10 cellular contexts compared by ENCODE assay signal in the genomic region with DNA sequence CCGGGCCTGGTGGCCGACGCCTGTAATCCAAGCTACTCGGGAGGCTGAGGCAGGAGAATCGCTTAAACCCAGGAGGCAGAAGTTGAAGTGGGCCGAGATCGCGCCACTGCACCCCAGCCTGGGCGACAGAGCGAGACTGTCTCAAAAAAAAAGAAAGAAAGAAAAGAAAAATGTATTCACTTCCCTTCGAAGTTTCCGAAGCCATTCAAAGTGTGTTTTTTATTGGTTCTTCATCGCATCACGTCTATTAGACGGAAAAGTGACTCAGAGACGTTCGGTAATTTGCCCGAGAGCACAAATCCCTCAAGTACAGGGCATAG. TPM values are rescaled to one million over a fixed set of nuclear protein-coding genes. Genes with fewer than 3 reads are reported as not detected.
DNase-seq lines count a peak whose midpoint lies in the region; ATAC-seq, FAIRE-seq and TF ChIP-seq lines count a peak whose summit lies in the region.
"Not testable (repeated sequence)": the region's sequence is repeated elsewhere in the genome, so short reads cannot be mapped to it uniquely, and the experiment has no call there.
"Had no signal": no experiment of that assay in that cellular context is flagged by ENCODE, and none has a peak within 500 bp of the region (broad histone marks: within the 10 kb centered on the region; RNA-seq: fewer than 3 reads in every experiment).

No MANE protein-coding gene starts in this region.

- intact Hi-C loops in dendritic cell treated with granulocyte-macrophage colony-stimulating factor and Interleukin-4, amounts not matched to agents 40 ng/mL and 50 ng/mL, for 4 days (cut with micrococcal nuclease) = not testable (repeated sequence)
- intact Hi-C loops in right cardiac atrium (cut with DNase I) = loop anchor here in 1 of 4 donors (10.0 kb wide), 1 partner anchor 734 kb away; the partner anchor contains the start of gene TTLL11
- intact Hi-C loops in naive thymus-derived CD4-positive, alpha-beta T cell (cut with micrococcal nuclease) = loop anchor here (1.0 to 10.0 kb wide), 13 partner anchors 13 to 1103 kb away; partner anchors contain the start of genes MRRF (in 2 of the 2), RBM18 (in 2 of the 2), RC3H2 (in 2 of the 2) and STRBP (in 2 of the 2)

- H3K36me3 ChIP-seq in H7 (replicated peaks; ENCODE audit: control insufficient read depth, insufficient read depth, low read length); smooth muscle cell (ENCODE audit: low read depth): not testable (repeated sequence)
- peaks cover 0 to 28% (median 0%) of the 10 kb centered on the region in 3 experiments for H3K36me3 ChIP-seq in naive thymus-derived CD4-positive, alpha-beta T cell (ENCODE audit: control insufficient read depth in 2 of 3, insufficient read depth in 3 of 3, low read length in 3 of 3)

- H3K27ac ChIP-seq in A549 (peak overlapping the region; percentile 98 to 99), RWPE1 (peak overlapping the region; percentile 96), right cardiac atrium (ENCODE audit: low read length) (peak overlapping the region; percentile 28), smooth muscle cell (ENCODE audit: low read depth) (peak overlapping the region; percentile 68)
- peak overlapping the region; percentile 99 for H3K27ac ChIP-seq in naive thymus-derived CD4-positive, alpha-beta T cell (ENCODE audit: low read depth, low read length)

- POLR2A ChIA-PET in A549 (lab: Yijun Ruan, JAX) = interaction anchor here (0.6 to 1.5 kb wide), 5 partner anchors 9 to 1853 kb away, joined by 3 to 6 read pairs (median 4); partner anchors contain the start of genes RABGAP1 and RC3H2
- POLR2A ChIA-PET in RWPE1 (lab: Yijun Ruan, JAX; ENCODE audit: low non-redundant PET) = not testable (repeated sequence)
- POLR2A ChIA-PET in naive thymus-derived CD4-positive, alpha-beta T cell (lab: Charles Lee) = interaction anchor here (1.2 to 4.8 kb wide), 8 partner anchors 9 to 112 kb away, joined by 3 to 50 read pairs (median 8); partner anchors contain the start of genes RABGAP1, RC3H2 and ZBTB6

- not testable (repeated sequence) for TF ChIP-seq CTCF in A549 (IDR thresholded peaks at IDR 0.05); RWPE1 (conservative IDR thresholded peaks at IDR 0.05; ENCODE audit: low read depth); smooth muscle cell (IDR thresholded peaks at IDR 0.05; ENCODE audit: borderline replicate concordance, insufficient read depth, poor library complexity, severe bottlenecking)

- TF ChIP-seq EP300 in A549 (IDR thresholded peaks at IDR 0.05) = not testable (repeated sequence)

- 64% methylated on average over 18 of the region's 18 CpGs for WGBS in A549 (ENCODE audit: missing lambda C conversion rate)
- 72% methylated on average over 18 of the region's 18 CpGs for WGBS in right cardiac atrium
- 74% methylated on average over 18 of the region's 18 CpGs for WGBS in smooth muscle cell (ENCODE audit: low lambda C conversion rate)

- not testable (repeated sequence) for H3K9me3 ChIP-seq in A549; right cardiac atrium (ENCODE audit: control insufficient read depth, low read length); naive thymus-derived CD4-positive, alpha-beta T cell (ENCODE audit: control insufficient read depth in 2 of 3, low read length in 3 of 3); smooth muscle cell (replicated peaks; ENCODE audit: low read depth)

- peaks cover 40% of the 10 kb centered on the region for H3K4me1 Mint-ChIP-seq in activated naive CD4-positive, alpha-beta T cell treated with anti-CD3 and anti-CD28 coated beads, Interleukin-2, amount 10 ng/mL, durations not matched to agents 7 days and 5 days
- peaks cover 18% of the 10 kb centered on the region for H3K4me1 Mint-ChIP-seq in dendritic cell treated with granulocyte-macrophage colony-stimulating factor and Interleukin-4, amounts not matched to agents 40 ng/mL and 50 ng/mL, for 4 days (ENCODE audit: low read depth)
- peaks cover 18 to 42% (median 33%) of the 10 kb centered on the region in 7 donors for H3K4me1 Mint-ChIP-seq in naive thymus-derived CD4-positive, alpha-beta T cell

- H3K27ac Mint-ChIP-seq in activated naive CD4-positive, alpha-beta T cell treated with anti-CD3 and anti-CD28 coated beads, Interleukin-2, amount 10 ng/mL, durations not matched to agents 7 days and 5 days = peak overlapping the region; percentile 95
- peak overlapping the region; percentile 98 for H3K27ac Mint-ChIP-seq in dendritic cell treated with granulocyte-macrophage colony-stimulating factor and Interleukin-4, amounts not matched to agents 40 ng/mL and 50 ng/mL, for 4 days
- H3K27ac Mint-ChIP-seq in naive thymus-derived CD4-positive, alpha-beta T cell = peak overlapping the region; percentile 92 to 98 (median 98)

- H3K4me2 ChIP-seq in A549 (peak overlapping the region; percentile 81), smooth muscle cell (peak overlapping the region; percentile 100)

- not testable (repeated sequence) for TF ChIP-seq POLR2A in A549 (IDR thresholded peaks at IDR 0.05; ENCODE audit: low read length)

- H3K4me1 ChIP-seq in A549 (peaks cover 25% of the 10 kb centered on the region), smooth muscle cell (ENCODE audit: low read depth) (peaks cover 10% of the 10 kb centered on the region)
- not testable (repeated sequence) for H3K4me1 ChIP-seq in right cardiac atrium (ENCODE audit: control insufficient read depth, insufficient read depth, low read length)
- H3K4me1 ChIP-seq in naive thymus-derived CD4-positive, alpha-beta T cell (ENCODE audit: control insufficient read depth in 2 of 2, insufficient read depth in 2 of 2, low read length in 2 of 2) = peaks cover 9 to 11% of the 10 kb centered on the region in 2 donors

- not testable (repeated sequence) for DNase-seq in A549 (ENCODE audit: low read depth in 1 of 2, low spot score in 1 of 2); H7; RWPE1 (ENCODE audit: low spot score); activated naive CD4-positive, alpha-beta T cell treated with anti-CD3 and anti-CD28 coated beads, Interleukin-2, amount 10 ng/mL, durations not matched to agents 7 days and 5 days; right cardiac atrium; naive thymus-derived CD4-positive, alpha-beta T cell; smooth muscle cell (lab: John Stamatoyannopoulos, UW; ENCODE audit: unreplicated experiment)

- not testable (repeated sequence) for H3K9me3 Mint-ChIP-seq in activated naive CD4-positive, alpha-beta T cell treated with anti-CD3 and anti-CD28 coated beads, Interleukin-2, amount 10 ng/mL, durations not matched to agents 7 days and 5 days; dendritic cell treated with granulocyte-macrophage colony-stimulating factor and Interleukin-4, amounts not matched to agents 40 ng/mL and 50 ng/mL, for 4 days; naive thymus-derived CD4-positive, alpha-beta T cell

- H3K27me3 ChIP-seq in H7 (ENCODE audit: control insufficient read depth, insufficient read depth, low read length); right cardiac atrium (ENCODE audit: control insufficient read depth, insufficient read depth); naive thymus-derived CD4-positive, alpha-beta T cell (ENCODE audit: control insufficient read depth in 2 of 2, insufficient read depth in 2 of 2, low read length in 2 of 2); smooth muscle cell (ENCODE audit: low read depth): not testable (repeated sequence)

- not testable (repeated sequence) for ATAC-seq in A549; right cardiac atrium; naive thymus-derived CD4-positive, alpha-beta T cell

- H3K4me3 ChIP-seq in A549 (peak overlapping the region; percentile 94), H7 (ENCODE audit: insufficient read depth, low read depth, low read length) (peak overlapping the region; percentile 100), right cardiac atrium (ENCODE audit: low read length) (peak overlapping the region; percentile 97), smooth muscle cell (peak overlapping the region; percentile 94)
- peak overlapping the region; percentile 97 for H3K4me3 ChIP-seq in naive thymus-derived CD4-positive, alpha-beta T cell (ENCODE audit: low read length)

- TF ChIP-seq RAD21 in A549 (conservative IDR thresholded peaks at IDR 0.05 in 1 of 2, IDR thresholded peaks at IDR 0.05 in 1 of 2) = not testable (repeated sequence)

- CTCF ChIA-PET in A549 (lab: Yijun Ruan, JAX) = not testable (repeated sequence)
- CTCF ChIA-PET in RWPE1 (lab: Yijun Ruan, JAX) = interaction anchor here (1.2 kb wide), 1 partner anchor 1279 kb away, joined by 4 read pairs; no protein-coding TSS in a partner anchor
- CTCF ChIA-PET in activated naive CD4-positive, alpha-beta T cell treated with anti-CD3 and anti-CD28 coated beads, Interleukin-2, amount 10 ng/mL, durations not matched to agents 7 days and 5 days (lab: Charles Lee) = interaction anchor here (0.8 to 1.4 kb wide), 2 partner anchors 9 to 18 kb away, joined by 3 read pairs; no protein-coding TSS in a partner anchor
- CTCF ChIA-PET in naive thymus-derived CD4-positive, alpha-beta T cell (lab: Charles Lee) = interaction anchor here (0.7 to 1.9 kb wide), 3 partner anchors 12 to 61 kb away, joined by 3 to 9 read pairs (median 4); no protein-coding TSS in a partner anchor

- peak overlapping the region; percentile 99 for H3K4me3 Mint-ChIP-seq in activated naive CD4-positive, alpha-beta T cell treated with anti-CD3 and anti-CD28 coated beads, Interleukin-2, amount 10 ng/mL, durations not matched to agents 7 days and 5 days
- H3K4me3 Mint-ChIP-seq in dendritic cell treated with granulocyte-macrophage colony-stimulating factor and Interleukin-4, amounts not matched to agents 40 ng/mL and 50 ng/mL, for 4 days = peak overlapping the region; percentile 95
- H3K4me3 Mint-ChIP-seq in naive thymus-derived CD4-positive, alpha-beta T cell = peak overlapping the region; percentile 97 to 100 (median 99)

- H3K27me3 Mint-ChIP-seq in activated naive CD4-positive, alpha-beta T cell treated with anti-CD3 and anti-CD28 coated beads, Interleukin-2, amount 10 ng/mL, durations not matched to agents 7 days and 5 days; dendritic cell treated with granulocyte-macrophage colony-stimulating factor and Interleukin-4, amounts not matched to agents 40 ng/mL and 50 ng/mL, for 4 days; naive thymus-derived CD4-positive, alpha-beta T cell: not testable (repeated sequence)

- H3K9ac ChIP-seq in smooth muscle cell (ENCODE audit: low read depth) = peak overlapping the region; percentile 85

- H4K20me1 ChIP-seq in smooth muscle cell (ENCODE audit: low read depth) = peaks cover 29% of the 10 kb centered on the region

- peaks cover 36% of the 10 kb centered on the region for H3K79me2 ChIP-seq in smooth muscle cell (ENCODE audit: low read depth)

- peak overlapping the region; percentile 89 for H2AFZ ChIP-seq in smooth muscle cell (ENCODE audit: low read depth)

- not testable (repeated sequence) for FAIRE-seq in A549 (lab: Jason Lieb, UNC)

- not testable (repeated sequence) for H3F3A ChIP-seq in smooth muscle cell (ENCODE audit: low read depth)

- H3K36me3 Mint-ChIP-seq in activated naive CD4-positive, alpha-beta T cell treated with anti-CD3 and anti-CD28 coated beads, Interleukin-2, amount 10 ng/mL, durations not matched to agents 7 days and 5 days = peaks cover 17% of the 10 kb centered on the region
- peaks cover 35% of the 10 kb centered on the region for H3K36me3 Mint-ChIP-seq in dendritic cell treated with granulocyte-macrophage colony-stimulating factor and Interleukin-4, amounts not matched to agents 40 ng/mL and 50 ng/mL, for 4 days (ENCODE audit: low read depth)
- H3K36me3 Mint-ChIP-seq in naive thymus-derived CD4-positive, alpha-beta T cell = peaks cover 0 to 14% (median 4%) of the 10 kb centered on the region in 5 donors

RNA-seq across cellular contexts. Expression of gene PDCL, which starts 0.5 kb away (rescaled TPM):
- polyA plus RNA-seq in A549 (2011; rRNA removed) (14.2 and 18.8 TPM in 2 replicates), A549 (2017; fragmentation: RNase III; extraction: RNeasy Plus Mini Kit Qiagen cat#74134 plus additional on column Dnase treatment) (21.1 to 28.1 TPM (median 25.8 TPM) in 3 replicates), right cardiac atrium (6.4 TPM), smooth muscle cell (14.9 and 18.3 TPM in 2 replicates)
- 9.0 and 11.4 TPM in 2 replicates for polyA plus RNA-seq in A549 (2012; cell fraction: cytosol; rRNA removed)
- polyA plus RNA-seq in A549 (2012; cell fraction: nucleus; rRNA removed) = 3.9 and 5.0 TPM in 2 replicates
- polyA minus RNA-seq in A549 (2011; rRNA and poly(A)+ RNA removed) = 27.1 and 30.5 TPM in 2 replicates
- 18.7 and 24.6 TPM in 2 replicates for total RNA-seq in H7 (2014; rRNA removed; shearing (Covaris generic))
- total RNA-seq in right cardiac atrium (10 to 100 TPM in 2 of 4 donors, 1 to 10 TPM in 2; 8.6 to 11.6 (median 10.4) TPM), smooth muscle cell (24.2 and 30.2 TPM in 2 replicates)
- 10 to 100 TPM; 13.6 to 25.8 (median 18.1) TPM for total RNA-seq in naive thymus-derived CD4-positive, alpha-beta T cell
- polyA plus RNA-seq in naive thymus-derived CD4-positive, alpha-beta T cell = 10 to 100 TPM in 1 of 2 donors, 1 to 10 TPM in 1; 8.8 to 10.5 TPM

RNA-seq across cellular contexts. Expression of gene OR1K1, which starts 29.0 kb away (rescaled TPM):
- not detected in 2 replicates for polyA plus RNA-seq in A549 (2011; rRNA removed)
- not detected in 2 replicates for polyA plus RNA-seq in A549 (2012; cell fraction: cytosol; rRNA removed)
- not detected in 2 replicates for polyA plus RNA-seq in A549 (2012; cell fraction: nucleus; rRNA removed)
- polyA plus RNA-seq in A549 (2017; fragmentation: RNase III; extraction: RNeasy Plus Mini Kit Qiagen cat#74134 plus additional on column Dnase treatment) = not detected in 3 replicates
- polyA minus RNA-seq in A549 (2011; rRNA and poly(A)+ RNA removed) = not detected in 2 replicates
- not detected in 2 replicates for total RNA-seq in H7 (2014; rRNA removed; shearing (Covaris generic))
- not detected for total RNA-seq in right cardiac atrium
- not detected for polyA plus RNA-seq in right cardiac atrium
- total RNA-seq in naive thymus-derived CD4-positive, alpha-beta T cell = not detected
- not detected for polyA plus RNA-seq in naive thymus-derived CD4-positive, alpha-beta T cell
- not detected in 2 replicates for total RNA-seq in smooth muscle cell
- not detected in 2 replicates for polyA plus RNA-seq in smooth muscle cell
- total RNA-seq: A172, occipital lobe had no signal

RNA-seq across cellular contexts. Expression of gene OR5C1, which starts 40.2 kb away (rescaled TPM):
- polyA plus RNA-seq in A549 (2011; rRNA removed) = not detected in 2 replicates
- not detected in 2 replicates for polyA plus RNA-seq in A549 (2012; cell fraction: cytosol; rRNA removed)
- polyA plus RNA-seq in A549 (2012; cell fraction: nucleus; rRNA removed) = not detected in 2 replicates
- polyA plus RNA-seq in A549 (2017; fragmentation: RNase III; extraction: RNeasy Plus Mini Kit Qiagen cat#74134 plus additional on column Dnase treatment) = not detected in 3 replicates
- not detected in 2 replicates for polyA minus RNA-seq in A549 (2011; rRNA and poly(A)+ RNA removed)
- total RNA-seq in H7 (2014; rRNA removed; shearing (Covaris generic)) = not detected in 2 replicates
- not detected for total RNA-seq in right cardiac atrium
- not detected for polyA plus RNA-seq in right cardiac atrium
- not detected for total RNA-seq in naive thymus-derived CD4-positive, alpha-beta T cell
- polyA plus RNA-seq in naive thymus-derived CD4-positive, alpha-beta T cell = not detected
- not detected in 2 replicates for total RNA-seq in smooth muscle cell
- polyA plus RNA-seq in smooth muscle cell = not detected in 2 replicates
- total RNA-seq: A172, occipital lobe had no signal

Comparison
In these comparisons a context has a peak if more than half of its experiments do, and no peak if none do; other contexts are left out.
1. H3K27ac ChIP-seq: peak in every context shown above with its lines; median percentile 99 in naive thymus-derived CD4-positive, alpha-beta T cell; 98 in A549; 96 in RWPE1; 68 in smooth muscle cell; 28 in right cardiac atrium.